Comparison of ENCODE assay signal across 15 cellular contexts in the genomic region with DNA sequence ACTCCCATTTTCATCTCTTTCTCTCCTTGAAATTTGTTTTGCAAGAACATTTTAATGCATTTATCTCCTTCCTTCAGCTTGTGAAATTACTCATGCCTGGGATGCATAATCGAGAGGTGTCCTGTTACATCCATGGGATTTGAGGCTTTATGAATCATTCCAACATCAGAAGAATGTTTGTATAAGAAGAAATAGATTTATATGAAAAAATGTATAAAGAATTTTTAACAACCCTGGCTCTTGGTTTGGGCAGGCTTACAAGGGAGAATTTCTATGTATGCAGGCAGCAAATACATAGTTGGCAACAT.
DNase-seq lines count a peak whose midpoint lies in the region; ATAC-seq and TF ChIP-seq lines count a peak whose summit lies in the region.
"Had no signal": no experiment of that assay in that cellular context is flagged by ENCODE, and none has a peak within 500 bp of the region (broad histone marks: within the 10 kb centered on the region; RNA-seq: fewer than 3 reads in every experiment).

No MANE protein-coding gene starts in this region.

- no peaks in the 10 kb centered on the region for H3K9me3 ChIP-seq in CD8-positive, alpha-beta memory T cell (ENCODE audit: low read length)

- peak overlapping the region; percentile 89 for H3K27ac Mint-ChIP-seq in chondrocyte (ENCODE audit: unreplicated experiment)
- H3K27ac Mint-ChIP-seq in CD8-positive, alpha-beta memory T cell = no peak overlapping the region
- H3K27ac Mint-ChIP-seq: activated naive CD4-positive, alpha-beta T cell treated with anti-CD3 and anti-CD28 coated beads, Interleukin-2, amount 50 U/mL, for 72 hours; memory B cell; progenitor cell of endocrine pancreas had no signal

- H3K27me3 ChIP-seq in CD8-positive, alpha-beta memory T cell (ENCODE audit: insufficient read depth, low read length, poor library complexity, severe bottlenecking) = no peaks in the 10 kb centered on the region

- no peak for TF ChIP-seq CTCF in chondrocyte (IDR thresholded peaks at IDR 0.05)

- H3K36me3 Mint-ChIP-seq in chondrocyte (ENCODE audit: low read depth) = no peaks in the 10 kb centered on the region
- peaks cover 1 to 10% (median 3%) of the 10 kb centered on the region in 3 donors for H3K36me3 Mint-ChIP-seq in CD8-positive, alpha-beta memory T cell

- H3K27ac ChIP-seq in CD8-positive, alpha-beta memory T cell (ENCODE audit: low read depth, low read length) = no peak overlapping the region

- no peaks in the 10 kb centered on the region for H3K27me3 Mint-ChIP-seq in chondrocyte (ENCODE audit: low read depth)
- no peaks in the 10 kb centered on the region for H3K27me3 Mint-ChIP-seq in CD8-positive, alpha-beta memory T cell
- H3K27me3 Mint-ChIP-seq: memory B cell had no signal

- no peak overlapping the region for H3K4me3 ChIP-seq in CD8-positive, alpha-beta memory T cell (ENCODE audit: low read length)

- DNase-seq in Caki2 (ENCODE audit: low read depth) (peak; percentile 23), NCI-H526 treated with DMSO at 0.1 percent for 48 hours (lab: John Stamatoyannopoulos, UW) (peak; percentile 83), chondrocyte (ENCODE audit: low spot score) (no peak), non-pigmented ciliary epithelial cell (ENCODE audit: low read depth) (peak; percentile 88), KG1 (lab: John Stamatoyannopoulos, UW) (no peak)
- DNase-seq in effector CD8-positive, alpha-beta T cell (lab: John Stamatoyannopoulos, UW) = no peak
- no peak for DNase-seq in CD8-positive, alpha-beta memory T cell
- DNase-seq: COR-L47; NCI-H2227 treated with DMSO at 0.1 percent for 48 hours; stimulated activated CD4-positive, alpha-beta T cell treated with anti-CD3 and anti-CD28 coated beads, Interleukin-4, amount 100 ng/mL, for 4 hours had no signal

- H3K9me3 Mint-ChIP-seq in chondrocyte (ENCODE audit: low read depth) = peaks cover 2% of the 10 kb centered on the region
- H3K9me3 Mint-ChIP-seq in CD8-positive, alpha-beta memory T cell = peaks cover 0 to 6% (median 2%) of the 10 kb centered on the region in 5 donors

- H3K4me1 ChIP-seq in CD8-positive, alpha-beta memory T cell (ENCODE audit: insufficient read depth, low read length) = peaks cover 12% of the 10 kb centered on the region

- no peak overlapping the region for H3K4me3 Mint-ChIP-seq in chondrocyte (ENCODE audit: unreplicated experiment)
- H3K4me3 Mint-ChIP-seq in CD8-positive, alpha-beta memory T cell = no peak overlapping the region
- H3K4me3 Mint-ChIP-seq: memory B cell had no signal

- ATAC-seq in GM18511 (IDR thresholded peaks at IDR 0.05; ENCODE audit: unreplicated experiment) = no peak
- ATAC-seq: activated naive CD4-positive, alpha-beta T cell treated with anti-CD3 and anti-CD28 coated beads, Interleukin-2, amount 50 U/mL, for 72 hours; Panc1 had no signal

- no peaks in the 10 kb centered on the region for H3K36me3 ChIP-seq in CD8-positive, alpha-beta memory T cell (ENCODE audit: insufficient read depth, low read length)

- CTCF ChIA-PET in CD8-positive, alpha-beta memory T cell (lab: Charles Lee) = no interaction called here

- peaks cover 45% of the 10 kb centered on the region for H3K4me1 Mint-ChIP-seq in chondrocyte (ENCODE audit: low read depth)
- peaks cover 10 to 25% (median 12%) of the 10 kb centered on the region in 3 donors for H3K4me1 Mint-ChIP-seq in CD8-positive, alpha-beta memory T cell

- in situ Hi-C loops in Caki2 (cut with HindIII; ENCODE audit: low pct_unique_long_range_greater_than_20kb, low sequenced_read_pairs) = no loop called here

- POLR2A ChIA-PET in CD8-positive, alpha-beta memory T cell (lab: Charles Lee) = no interaction called here

Comparison
In these comparisons a context has a peak if more than half of its experiments do, and no peak if none do; other contexts are left out.
1. DNase-seq: peak in Caki2 (single experiment), NCI-H526 treated with DMSO at 0.1 percent for 48 hours (single experiment) and non-pigmented ciliary epithelial cell (single experiment); none in chondrocyte (single experiment), KG1 (single experiment), effector CD8-positive, alpha-beta T cell (single experiment) and CD8-positive, alpha-beta memory T cell (0 of 5).